ENCODE assay signal across 1 cellular context in the genomic region with DNA sequence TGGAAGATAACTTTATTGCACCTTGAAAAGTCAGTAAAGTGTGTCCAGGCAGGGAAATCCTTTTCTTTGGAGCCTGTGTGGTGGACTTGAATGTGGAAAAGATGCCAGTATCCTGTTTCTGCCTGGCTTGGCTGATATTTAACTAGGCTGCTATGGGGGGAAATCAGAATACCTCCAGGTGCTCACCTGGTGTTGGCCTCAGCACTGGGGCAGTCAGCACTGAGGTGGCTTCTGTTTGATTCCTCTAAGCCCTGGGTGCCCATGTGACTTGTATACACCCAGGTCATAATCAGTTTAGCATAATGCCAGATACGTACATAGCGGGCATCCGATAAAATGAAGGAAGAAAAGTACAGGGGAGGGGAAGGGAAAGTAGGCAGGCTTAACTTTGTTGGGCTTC.
TF ChIP-seq lines count a peak whose summit lies in the region.

No MANE protein-coding gene starts in this region.

TF ChIP-seq in HepG2, 621 proteins besides CTCF, POLR2A, EP300 and RAD21 (continued from another document):
- TF ChIP-seq, protein P1, sequence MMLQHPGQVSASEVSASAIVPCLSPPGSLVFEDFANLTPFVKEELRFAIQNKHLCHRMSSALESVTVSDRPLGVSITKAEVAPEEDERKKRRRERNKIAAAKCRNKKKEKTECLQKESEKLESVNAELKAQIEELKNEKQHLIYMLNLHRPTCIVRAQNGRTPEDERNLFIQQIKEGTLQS (CRISPR knock-in tag; IDR thresholded peaks at IDR 0.05) = no peak
